ENCODE assay signal across 8 cellular contexts in genomic region chr3:49410844-49411549, GRCh38. TPM values are rescaled to one million over a fixed set of nuclear protein-coding genes. Genes with fewer than 3 reads are reported as not detected.
DNase-seq lines count a peak whose midpoint lies in the region; ATAC-seq lines count a peak whose summit lies in the region.

No MANE protein-coding gene starts in this region.

- H3K27ac ChIP-seq in stomach smooth muscle (ENCODE audit: low read length), result peak overlapping the region; percentile 88

- no peak for DNase-seq in T-helper 2 cell treated with Interferon-gamma antibody and Interleukin-4, amounts not matched to agents 5 μg/mL and 100 μg/mL, for 36 hours (ENCODE audit: low spot score)
- DNase-seq in T-helper 2 cell (no peak), RPMI8226 (no peak), DMS53 treated with DMSO at 0.1 percent for 48 hours (lab: John Stamatoyannopoulos, UW; ENCODE audit: unreplicated experiment) (no peak)
- no peak for DNase-seq in activated naive CD8-positive, alpha-beta T cell treated with anti-CD3 and anti-CD28 coated beads for 36 hours

- H3K9me3 ChIP-seq in iPS-18c (ENCODE audit: control insufficient read depth, insufficient read depth, low read length) (no peaks in the 10 kb centered on the region), stomach smooth muscle (ENCODE audit: control insufficient read depth in 2 of 2, low read length in 2 of 2) (no peaks in the 10 kb centered on the region)

- no peaks in the 10 kb centered on the region for H3K27me3 Mint-ChIP-seq in T-helper 2 cell treated with Interferon-gamma antibody and Interleukin-4, amounts not matched to agents 5 μg/mL and 100 μg/mL, for 36 hours (ENCODE audit: low read depth)
- H3K27me3 Mint-ChIP-seq in activated naive CD8-positive, alpha-beta T cell treated with anti-CD3 and anti-CD28 coated beads for 36 hours, result no peaks in the 10 kb centered on the region

- H3K4me1 Mint-ChIP-seq in T-helper 2 cell treated with Interferon-gamma antibody and Interleukin-4, amounts not matched to agents 5 μg/mL and 100 μg/mL, for 36 hours (ENCODE audit: low read depth), result peaks cover 47% of the 10 kb centered on the region
- peaks cover 59% of the 10 kb centered on the region for H3K4me1 Mint-ChIP-seq in activated naive CD8-positive, alpha-beta T cell treated with anti-CD3 and anti-CD28 coated beads for 36 hours

- H3K27ac Mint-ChIP-seq in T-helper 2 cell treated with Interferon-gamma antibody and Interleukin-4, amounts not matched to agents 5 μg/mL and 100 μg/mL, for 36 hours, result peak overlapping the region; percentile 88
- H3K27ac Mint-ChIP-seq in activated naive CD8-positive, alpha-beta T cell treated with anti-CD3 and anti-CD28 coated beads for 36 hours, result peak overlapping the region; percentile 92

- H3K4me1 ChIP-seq in stomach smooth muscle (ENCODE audit: control insufficient read depth, insufficient read depth, low read length), result peaks cover 41% of the 10 kb centered on the region

- H3K4me3 ChIP-seq in iPS-18c (ENCODE audit: insufficient read depth, low read depth, low read length), result peak overlapping the region; percentile 96
- H3K4me3 ChIP-seq in stomach smooth muscle (ENCODE audit: low read length in 2 of 2), result peak overlapping the region; percentile 97 to 98

- peaks cover 7% of the 10 kb centered on the region in 2 donors for H3K36me3 ChIP-seq in stomach smooth muscle (ENCODE audit: control insufficient read depth in 2 of 2, insufficient read depth in 2 of 2, low read length in 2 of 2)

- no peak for ATAC-seq in activated CD4-positive, CD25-positive, alpha-beta regulatory T cell treated with anti-CD3 and anti-CD28 coated beads, Interleukin-2, amount 50 U/mL, for 24 hours

- H3K4me3 Mint-ChIP-seq in T-helper 2 cell treated with Interferon-gamma antibody and Interleukin-4, amounts not matched to agents 5 μg/mL and 100 μg/mL, for 36 hours, result peak overlapping the region; percentile 94
- H3K4me3 Mint-ChIP-seq in activated naive CD8-positive, alpha-beta T cell treated with anti-CD3 and anti-CD28 coated beads for 36 hours, result peak overlapping the region; percentile 85

- no peaks in the 10 kb centered on the region for H3K9me3 Mint-ChIP-seq in T-helper 2 cell treated with Interferon-gamma antibody and Interleukin-4, amounts not matched to agents 5 μg/mL and 100 μg/mL, for 36 hours
- no peaks in the 10 kb centered on the region for H3K9me3 Mint-ChIP-seq in activated naive CD8-positive, alpha-beta T cell treated with anti-CD3 and anti-CD28 coated beads for 36 hours

- H3K36me3 Mint-ChIP-seq in T-helper 2 cell treated with Interferon-gamma antibody and Interleukin-4, amounts not matched to agents 5 μg/mL and 100 μg/mL, for 36 hours (ENCODE audit: low read depth), result peaks cover 48% of the 10 kb centered on the region
- H3K36me3 Mint-ChIP-seq in activated naive CD8-positive, alpha-beta T cell treated with anti-CD3 and anti-CD28 coated beads for 36 hours, result peaks cover 33% of the 10 kb centered on the region

- H3K9ac ChIP-seq in stomach smooth muscle (ENCODE audit: low read length in 2 of 2), result peak overlapping the region; percentile 91 to 96

- no peaks in the 10 kb centered on the region for H3K27me3 ChIP-seq in stomach smooth muscle (ENCODE audit: control insufficient read depth in 1 of 2, insufficient read depth in 2 of 2, low read length in 2 of 2)

RNA-seq across cellular contexts. Expression of gene RHOA, which starts 0.8 kb away (rescaled TPM):
- 100 to 1,000 TPM; 414 to 420 TPM for total RNA-seq in activated naive CD8-positive, alpha-beta T cell treated with anti-CD3 and anti-CD28 coated beads for 36 hours

RNA-seq across cellular contexts. Expression of gene TCTA, which starts 1.2 kb away (rescaled TPM):
- total RNA-seq in activated naive CD8-positive, alpha-beta T cell treated with anti-CD3 and anti-CD28 coated beads for 36 hours, result 10 to 100 TPM; 10.2 to 10.5 TPM

RNA-seq across cellular contexts. Expression of gene AMT, which starts 11.3 kb away (rescaled TPM):
- 1 to 10 TPM in 1 of 2 experiments, under 1 TPM in 1; 0.42 to 2.0 TPM for total RNA-seq in activated naive CD8-positive, alpha-beta T cell treated with anti-CD3 and anti-CD28 coated beads for 36 hours

RNA-seq across cellular contexts. Expression of gene NICN1, which starts 18.1 kb away (rescaled TPM):
- total RNA-seq in activated naive CD8-positive, alpha-beta T cell treated with anti-CD3 and anti-CD28 coated beads for 36 hours, result 1 to 10 TPM; 7.3 to 8.7 TPM

RNA-seq across cellular contexts. Expression of gene GPX1, which starts 52.8 kb away (rescaled TPM):
- total RNA-seq in activated naive CD8-positive, alpha-beta T cell treated with anti-CD3 and anti-CD28 coated beads for 36 hours, result 100 to 1,000 TPM; 237 to 242 TPM
